8 cellular contexts compared by ENCODE assay signal in genomic region chrX:152941328-152942111, GRCh38. TPM values are rescaled to one million over a fixed set of nuclear protein-coding genes. Genes with fewer than 3 reads are reported as not detected.
DNase-seq lines count a peak whose midpoint lies in the region; ATAC-seq, FAIRE-seq and TF ChIP-seq lines count a peak whose summit lies in the region.

No MANE protein-coding gene starts in this region.

- peaks cover 14% of the 10 kb centered on the region for H3K4me1 Mint-ChIP-seq in chondrocyte (ENCODE audit: low read depth)

- ATAC-seq in HG03378 (IDR thresholded peaks at IDR 0.05; ENCODE audit: unreplicated experiment): peak; percentile 68

- H3K4me1 ChIP-seq in BE2C (no peaks in the 10 kb centered on the region), kidney (ENCODE audit: control insufficient read depth in 1 of 2, insufficient read depth in 1 of 2, low read depth in 1 of 2, low read length in 2 of 2) (no peaks in the 10 kb centered on the region)

- FAIRE-seq in kidney (lab: Jason Lieb, UNC): peak; percentile 65

- H3K27ac Mint-ChIP-seq in chondrocyte (ENCODE audit: unreplicated experiment): peak overlapping the region; percentile 81

- no peaks in the 10 kb centered on the region for H3K27me3 ChIP-seq in BE2C

- no peaks in the 10 kb centered on the region for H3K27me3 Mint-ChIP-seq in chondrocyte (ENCODE audit: low read depth)

- H3K9me3 ChIP-seq in BE2C: no peaks in the 10 kb centered on the region
- H3K9me3 ChIP-seq in kidney (ENCODE audit: control insufficient read depth in 1 of 2, low read length in 2 of 2): no peaks in the 10 kb centered on the region

- H3K4me3 Mint-ChIP-seq in chondrocyte (ENCODE audit: unreplicated experiment): peak overlapping the region; percentile 79

- TF ChIP-seq POLR2A in GM19099 (IDR thresholded peaks at IDR 0.05; ENCODE audit: extremely low read depth, insufficient read length, low read depth): peak; percentile 69

- H3K9me3 Mint-ChIP-seq in chondrocyte (ENCODE audit: low read depth): no peaks in the 10 kb centered on the region

- H3K9ac ChIP-seq in kidney (ENCODE audit: low read length in 2 of 2): peak overlapping the region; percentile 16 to 78

- DNase-seq in BE2C (peak; percentile 89), NCI-H446 (lab: John Stamatoyannopoulos, UW) (peak; percentile 68 to 96), chondrocyte (ENCODE audit: low spot score) (peak; percentile 93), kidney (peak; percentile 96)
- peak; percentile 84 for DNase-seq in activated CD4-positive, alpha-beta T cell treated with anti-CD3 and anti-CD28 coated beads for 1 hour
- peak; percentile 89 for DNase-seq in stimulated activated CD4-positive, alpha-beta T cell treated with anti-CD3 and anti-CD28 coated beads, Interleukin-15, amount 100 ng/mL, for 24 hours

- intact Hi-C loops in kidney (cut with DNase I): no loop called here

- peak overlapping the region; percentile 37 to 71 for H3K27ac ChIP-seq in kidney (ENCODE audit: low read depth in 2 of 2, low read length in 2 of 2)

- H3K4me3 ChIP-seq in BE2C (ENCODE audit: low read depth, low read length): peak overlapping the region; percentile 80
- peak overlapping the region; percentile 63 to 87 for H3K4me3 ChIP-seq in kidney (ENCODE audit: low read length in 2 of 2)

- H3K36me3 ChIP-seq in BE2C (no peaks in the 10 kb centered on the region), kidney (ENCODE audit: control insufficient read depth in 1 of 2, insufficient read depth in 2 of 2, low read length in 2 of 2) (no peaks in the 10 kb centered on the region)

- peak; percentile 40 for TF ChIP-seq CTCF in BE2C (IDR thresholded peaks at IDR 0.05; ENCODE audit: low read depth, low read length)
- peak; percentile 87 for TF ChIP-seq CTCF in chondrocyte (IDR thresholded peaks at IDR 0.05)
- TF ChIP-seq CTCF in kidney (IDR thresholded peaks at IDR 0.05; ENCODE audit: borderline replicate concordance, extremely low read depth, insufficient read depth): peak; percentile 69

- H3K36me3 Mint-ChIP-seq in chondrocyte (ENCODE audit: low read depth): peaks cover 5% of the 10 kb centered on the region

RNA-seq across cellular contexts. Expression of gene ZNF185, which starts 43.7 kb away (rescaled TPM):
- 0.36 TPM for polyA plus RNA-seq in BE2C (2012; ENCODE audit: insufficient read depth, insufficient read length, low read depth)
- 6.0 to 14.0 TPM (median 13.7 TPM) in 3 replicates for total RNA-seq in chondrocyte
- 24.3 TPM for total RNA-seq in kidney
- 12.0 TPM for polyA plus RNA-seq in kidney (ENCODE audit: insufficient read depth, low read depth, low replicate concordance)

RNA-seq across cellular contexts. Expression of gene PNMA5, which starts 52.4 kb away (rescaled TPM):
- polyA plus RNA-seq in BE2C (2012; ENCODE audit: insufficient read depth, insufficient read length, low read depth): not detected
- total RNA-seq in chondrocyte (not detected in 3 replicates), kidney (not detected)
- not detected for polyA plus RNA-seq in kidney (ENCODE audit: insufficient read depth, low read depth, low replicate concordance)

Comparison
In these comparisons a context has a peak if more than half of its experiments do, and no peak if none do; other contexts are left out.
1. Peak in every context shown above with its lines: DNase-seq, ATAC-seq, H3K4me3 ChIP-seq and H3K27ac ChIP-seq.